Comparison of ENCODE assay signal across 10 cellular contexts in the genomic region with DNA sequence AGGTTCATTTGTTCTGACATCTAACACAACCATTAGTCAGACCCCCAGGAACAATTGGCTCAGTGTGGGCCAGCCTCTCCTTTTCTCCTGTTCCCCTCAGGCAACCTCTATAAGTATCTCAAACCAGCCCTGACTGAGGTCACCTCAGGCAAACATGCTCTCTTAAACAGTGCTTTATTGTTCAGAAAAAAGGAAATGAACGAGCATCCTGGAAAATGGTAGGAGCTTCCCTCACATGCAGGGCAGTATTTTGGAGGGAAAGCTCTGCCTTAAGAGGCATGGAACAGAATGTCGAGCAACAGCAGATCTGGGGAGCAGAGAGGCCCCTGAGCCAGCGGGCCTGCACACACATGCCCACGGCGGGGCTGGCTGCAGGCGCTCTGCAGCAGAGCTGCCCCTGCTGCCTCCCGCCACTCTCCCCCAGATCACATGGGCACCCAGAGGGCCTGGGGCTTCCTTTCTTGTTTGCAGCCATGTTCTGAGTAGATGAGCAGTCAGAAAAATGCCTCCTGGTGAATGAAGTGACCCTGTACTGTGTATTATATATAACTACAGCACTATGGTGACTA. TPM values are rescaled to one million over a fixed set of nuclear protein-coding genes. Genes with fewer than 3 reads are reported as not detected.
A peak's percentile ranks its signal among the peaks of the same experiment; 100 is the strongest.
DNase-seq lines count a peak whose midpoint lies in the region; ATAC-seq and TF ChIP-seq lines count a peak whose summit lies in the region.
"Had no signal": no experiment of that assay in that cellular context is flagged by ENCODE, and none has a peak within 500 bp of the region (broad histone marks: within the 10 kb centered on the region; RNA-seq: fewer than 3 reads in every experiment).

No MANE protein-coding gene starts in this region.

- H3K4me3 ChIP-seq in PC-3 (ENCODE audit: low read length) (no peak overlapping the region), fibroblast of the aortic adventitia (ENCODE audit: low read depth, low read length) (no peak overlapping the region), retinal pigment epithelial cell (ENCODE audit: low read length) (no peak overlapping the region), mucosa of descending colon (no peak overlapping the region)

- H3K27ac ChIP-seq in PC-3 (ENCODE audit: low read length), result peak overlapping the region; percentile 99

- DNase-seq in HT1080 (ENCODE audit: low read depth) (peak; percentile 96), PC-3 (peak; percentile 96), fibroblast of the aortic adventitia (ENCODE audit: low read depth) (peak; percentile 43), retinal pigment epithelial cell (ENCODE audit: low read depth) (peak; percentile 27), mucosa of descending colon (no peak), NCI-H226 (no peak)
- DNase-seq: activated CD4-positive, alpha-beta T cell treated with anti-CD3 and anti-CD28 coated beads, Interleukin-2, amount 10 ng/mL, durations not matched to agents 7 days and 5 days; NCI-H1930 had no signal

- H3K9me3 ChIP-seq in PC-3 (ENCODE audit: low read length) (no peaks in the 10 kb centered on the region), mucosa of descending colon (no peaks in the 10 kb centered on the region)

- H3F3A ChIP-seq in PC-3 (ENCODE audit: low read length, unreplicated experiment), result peaks cover 12% of the 10 kb centered on the region

- H3K9ac ChIP-seq in PC-3 (ENCODE audit: low read length), result peak overlapping the region; percentile 92

- H3K4me1 ChIP-seq in PC-3 (ENCODE audit: insufficient read depth, low read length) (peaks cover 33% of the 10 kb centered on the region), mucosa of descending colon (ENCODE audit: low read depth) (no peaks in the 10 kb centered on the region)

- peaks cover 26% of the 10 kb centered on the region for H3K36me3 ChIP-seq in PC-3 (ENCODE audit: low read depth, low read length)
- no peaks in the 10 kb centered on the region for H3K36me3 ChIP-seq in mucosa of descending colon (ENCODE audit: low read depth)

- H3K79me2 ChIP-seq in PC-3 (ENCODE audit: low read length), result peaks cover 37% of the 10 kb centered on the region

- intact Hi-C loops in PC-3 (cut with micrococcal nuclease) (loop anchor here (1.0 kb wide), 1 partner anchor 16 kb away; no protein-coding TSS in a partner anchor), mucosa of descending colon (cut with DNase I, micrococcal nuclease) (no loop called here)

- ATAC-seq in PC-3, result peak; percentile 92
- ATAC-seq in GM18873 (IDR thresholded peaks at IDR 0.05; ENCODE audit: low FRiP score, unreplicated experiment), result no peak
- no peak for ATAC-seq in mucosa of descending colon
- no peak for ATAC-seq in HG02588 (IDR thresholded peaks at IDR 0.05; ENCODE audit: unreplicated experiment)

- POLR2A ChIA-PET in PC-3 (lab: Charles Lee; ENCODE audit: unreplicated experiment), result interaction anchor here (0.6 kb wide), 1 partner anchor 1704 kb away, joined by 3 read pairs; no protein-coding TSS in a partner anchor

- peak overlapping the region; percentile 59 for H3K4me2 ChIP-seq in PC-3 (ENCODE audit: low read length)

- H4K20me1 ChIP-seq in PC-3 (ENCODE audit: low read length), result no peaks in the 10 kb centered on the region

- H2AFZ ChIP-seq in PC-3 (ENCODE audit: low read length), result no peak overlapping the region

- H3K9me2 ChIP-seq in PC-3 (replicated peaks; ENCODE audit: low read length), result no peaks in the 10 kb centered on the region

- CTCF ChIA-PET in PC-3 (lab: Charles Lee), result no interaction called here

- TSS peak; percentile 88 for BruUV-seq in PC-3 (replicated peaks; lab: Mats Ljungman, UMichigan)

- no peaks in the 10 kb centered on the region for H3K27me3 ChIP-seq in PC-3 (ENCODE audit: low read length)

- TF ChIP-seq CTCF in PC-3 (conservative IDR thresholded peaks at IDR 0.05; ENCODE audit: low read depth, low read length), result no peak
- TF ChIP-seq CTCF in fibroblast of the aortic adventitia (IDR thresholded peaks at IDR 0.05; ENCODE audit: insufficient read depth, low read length), result no peak
- TF ChIP-seq CTCF in retinal pigment epithelial cell (conservative IDR thresholded peaks at IDR 0.05; ENCODE audit: low read depth, low read length), result no peak
- no peak for TF ChIP-seq CTCF in mucosa of descending colon (IDR thresholded peaks at IDR 0.05)

RNA-seq across cellular contexts. Expression of a gene that starts 42.0 kb away (rescaled TPM):
- 34.5 and 36.6 TPM in 2 replicates for total RNA-seq in HT1080 (2014; rRNA removed; shearing (Covaris generic))
- polyA plus RNA-seq in HT1080 (2015; cell fraction: cytosol; rRNA removed), result 71.9 and 84.1 TPM in 2 replicates
- 234 and 239 TPM in 2 replicates for polyA plus RNA-seq in HT1080 (2015; cell fraction: nucleus; rRNA removed)
- total RNA-seq in PC-3 (2014; rRNA removed) (106 and 108 TPM in 2 replicates), fibroblast of the aortic adventitia (ENCODE audit: low replicate concordance) (21.2 and 40.6 TPM in 2 replicates), mucosa of descending colon (10 to 100 TPM in 1 of 3 donors, 1 to 10 TPM in 2; 6.2 to 11.2 (median 7.4) TPM)

RNA-seq across cellular contexts. Expression of a gene that starts 56.6 kb away (rescaled TPM):
- total RNA-seq in HT1080 (2014; rRNA removed; shearing (Covaris generic)), result 8.0 and 12.5 TPM in 2 replicates
- polyA plus RNA-seq in HT1080 (2015; cell fraction: cytosol; rRNA removed), result 9.9 and 12.6 TPM in 2 replicates
- polyA plus RNA-seq in HT1080 (2015; cell fraction: nucleus; rRNA removed), result 42.4 and 46.9 TPM in 2 replicates
- 13.2 and 20.5 TPM in 2 replicates for total RNA-seq in PC-3 (2014; rRNA removed)
- 2.8 and 7.5 TPM in 2 replicates for total RNA-seq in fibroblast of the aortic adventitia (ENCODE audit: low replicate concordance)
- total RNA-seq in mucosa of descending colon, result 10 to 100 TPM in 1 of 3 donors, 1 to 10 TPM in 2; 9.5 to 12.4 (median 9.7) TPM

Comparison
In these comparisons a context has a peak if more than half of its experiments do, and no peak if none do; other contexts are left out.
1. DNase-seq: peak in HT1080 (single experiment), PC-3 (single experiment), fibroblast of the aortic adventitia (single experiment) and retinal pigment epithelial cell (single experiment); none in mucosa of descending colon (0 of 3) and NCI-H226 (single experiment).